ENCODE assay signal across 1 cellular context in genomic region chr17:38701504-38702165, GRCh38.
TF ChIP-seq lines count a peak whose summit lies in the region.

No MANE protein-coding gene starts in this region.

TF ChIP-seq in K562, 482 proteins besides CTCF, POLR2A, EP300 and RAD21 (continues in another document):
- TF ChIP-seq GTF2A2 (tag; IDR thresholded peaks at IDR 0.05) (no peak), HEY1 (CRISPR knock-in tag; IDR thresholded peaks at IDR 0.05; ENCODE audit: borderline replicate concordance) (no peak), SMC3 (conservative IDR thresholded peaks at IDR 0.05; ENCODE audit: insufficient read depth, low read depth, low read length) (no peak), TSC22D4 (tag; IDR thresholded peaks at IDR 0.05) (no peak), ZC3H8 (IDR thresholded peaks at IDR 0.05) (no peak), ATF7 (IDR thresholded peaks at IDR 0.05) (no peak; the same call in 1 of the 2 replicates), ELF1 (tag; IDR thresholded peaks at IDR 0.05) (no peak), LEF1 (IDR thresholded peaks at IDR 0.05) (no peak), CBX5 (IDR thresholded peaks at IDR 0.05; ENCODE audit: borderline replicate concordance, low read depth) (no peak), ZNF133 (CRISPR knock-in tag; IDR thresholded peaks at IDR 0.05) (no peak), USF1 (CRISPR knock-in tag; IDR thresholded peaks at IDR 0.05) (no peak), ZNF699 (CRISPR knock-in tag; IDR thresholded peaks at IDR 0.05; ENCODE audit: insufficient replicate concordance) (no peak), GABPB2 (CRISPR knock-in tag; conservative IDR thresholded peaks at IDR 0.05) (no peak), E4F1 (CRISPR knock-in tag; IDR thresholded peaks at IDR 0.05; ENCODE audit: borderline replicate concordance) (no peak), SNAPC5 (CRISPR knock-in tag; IDR thresholded peaks at IDR 0.05) (no peak), ZBTB8A (IDR thresholded peaks at IDR 0.05; ENCODE audit: partially characterized antibody) (no peak), ZNF23 (CRISPR knock-in tag; IDR thresholded peaks at IDR 0.05) (no peak), ZNF354B (CRISPR knock-in tag; IDR thresholded peaks at IDR 0.05) (no peak), HMGXB4 (CRISPR knock-in tag; IDR thresholded peaks at IDR 0.05) (no peak), BRD9 (IDR thresholded peaks at IDR 0.05; ENCODE audit: low read depth, partially characterized antibody) (no peak), PTBP1 (IDR thresholded peaks at IDR 0.05; ENCODE audit: low read depth, low read length) (no peak), YBX1 (IDR thresholded peaks at IDR 0.05) (no peak), ZBED1 (IDR thresholded peaks at IDR 0.05) (no peak), ZNF586 (CRISPR knock-in tag; conservative IDR thresholded peaks at IDR 0.05) (no peak), TEAD1 (CRISPR knock-in tag; IDR thresholded peaks at IDR 0.05) (no peak), SOX6 (IDR thresholded peaks at IDR 0.05) (no peak), STAG1 (CRISPR knock-in tag; IDR thresholded peaks at IDR 0.05; ENCODE audit: borderline replicate concordance) (no peak), NR3C1 (CRISPR knock-in tag; IDR thresholded peaks at IDR 0.05) (no peak), FOXK1 (CRISPR knock-in tag; IDR thresholded peaks at IDR 0.05; ENCODE audit: borderline replicate concordance) (no peak), POLR3A (IDR thresholded peaks at IDR 0.05; ENCODE audit: borderline replicate concordance, extremely low read depth, insufficient read depth, insufficient read length) (no peak), MYBL2 (IDR thresholded peaks at IDR 0.05; ENCODE audit: low read depth) (no peak), MYBL2 (CRISPR knock-in tag; IDR thresholded peaks at IDR 0.05; ENCODE audit: borderline replicate concordance) (no peak), CTBP1 (IDR thresholded peaks at IDR 0.05; ENCODE audit: borderline replicate concordance) (no peak), TCF7L2 (IDR thresholded peaks at IDR 0.05; ENCODE audit: low read depth, low read length) (no peak), ARID1B (IDR thresholded peaks at IDR 0.05) (peak; percentile 36; the same call in 1 of the 2 replicates), ZNF79 (CRISPR knock-in tag; IDR thresholded peaks at IDR 0.05; ENCODE audit: low read depth) (no peak), ZNF232 (CRISPR knock-in tag; IDR thresholded peaks at IDR 0.05) (no peak), BCLAF1 (IDR thresholded peaks at IDR 0.05; ENCODE audit: borderline replicate concordance in 1 of 2, control insufficient read depth in 1 of 2, low read depth in 2 of 2, low read length in 1 of 2) (no peak), E2F3 (CRISPR knock-in tag; IDR thresholded peaks at IDR 0.05) (no peak), KAT8 (IDR thresholded peaks at IDR 0.05; ENCODE audit: low read depth) (no peak), ZNF778 (CRISPR knock-in tag; IDR thresholded peaks at IDR 0.05) (no peak), ZNF639 (CRISPR knock-in tag; conservative IDR thresholded peaks at IDR 0.05 in 1 of 2, IDR thresholded peaks at IDR 0.05 in 1 of 2) (no peak), CBX3 (IDR thresholded peaks at IDR 0.05; ENCODE audit: borderline replicate concordance in 1 of 2, low read length in 2 of 2) (no peak), PPARD (CRISPR knock-in tag; IDR thresholded peaks at IDR 0.05) (no peak), JUNB (CRISPR knock-in tag; conservative IDR thresholded peaks at IDR 0.05) (no peak), HNRNPH1 (optimal IDR thresholded peaks at IDR 0.05; ENCODE audit: low read depth, low read length) (no peak)
- TF ChIP-seq, protein P1, sequence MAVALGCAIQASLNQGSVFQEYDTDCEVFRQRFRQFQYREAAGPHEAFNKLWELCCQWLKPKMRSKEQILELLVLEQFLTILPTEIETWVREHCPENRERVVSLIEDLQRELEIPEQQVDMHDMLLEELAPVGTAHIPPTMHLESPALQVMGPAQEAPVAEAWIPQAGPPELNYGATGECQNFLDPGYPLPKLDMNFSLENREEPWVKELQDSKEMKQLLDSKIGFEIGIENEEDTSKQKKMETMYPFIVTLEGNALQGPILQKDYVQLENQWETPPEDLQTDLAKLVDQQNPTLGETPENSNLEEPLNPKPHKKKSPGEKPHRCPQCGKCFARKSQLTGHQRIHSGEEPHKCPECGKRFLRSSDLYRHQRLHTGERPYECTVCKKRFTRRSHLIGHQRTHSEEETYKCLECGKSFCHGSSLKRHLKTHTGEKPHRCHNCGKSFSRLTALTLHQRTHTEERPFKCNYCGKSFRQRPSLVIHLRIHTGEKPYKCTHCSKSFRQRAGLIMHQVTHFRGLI (CRISPR knock-in tag; IDR thresholded peaks at IDR 0.05): no peak
- TF ChIP-seq, protein P2, sequence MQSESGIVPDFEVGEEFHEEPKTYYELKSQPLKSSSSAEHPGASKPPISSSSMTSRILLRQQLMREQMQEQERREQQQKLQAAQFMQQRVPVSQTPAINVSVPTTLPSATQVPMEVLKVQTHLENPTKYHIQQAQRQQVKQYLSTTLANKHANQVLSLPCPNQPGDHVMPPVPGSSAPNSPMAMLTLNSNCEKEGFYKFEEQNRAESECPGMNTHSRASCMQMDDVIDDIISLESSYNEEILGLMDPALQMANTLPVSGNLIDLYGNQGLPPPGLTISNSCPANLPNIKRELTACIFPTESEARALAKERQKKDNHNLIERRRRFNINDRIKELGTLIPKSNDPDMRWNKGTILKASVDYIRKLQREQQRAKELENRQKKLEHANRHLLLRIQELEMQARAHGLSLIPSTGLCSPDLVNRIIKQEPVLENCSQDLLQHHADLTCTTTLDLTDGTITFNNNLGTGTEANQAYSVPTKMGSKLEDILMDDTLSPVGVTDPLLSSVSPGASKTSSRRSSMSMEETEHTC (IDR thresholded peaks at IDR 0.05): no peak
- TF ChIP-seq, protein P3, sequence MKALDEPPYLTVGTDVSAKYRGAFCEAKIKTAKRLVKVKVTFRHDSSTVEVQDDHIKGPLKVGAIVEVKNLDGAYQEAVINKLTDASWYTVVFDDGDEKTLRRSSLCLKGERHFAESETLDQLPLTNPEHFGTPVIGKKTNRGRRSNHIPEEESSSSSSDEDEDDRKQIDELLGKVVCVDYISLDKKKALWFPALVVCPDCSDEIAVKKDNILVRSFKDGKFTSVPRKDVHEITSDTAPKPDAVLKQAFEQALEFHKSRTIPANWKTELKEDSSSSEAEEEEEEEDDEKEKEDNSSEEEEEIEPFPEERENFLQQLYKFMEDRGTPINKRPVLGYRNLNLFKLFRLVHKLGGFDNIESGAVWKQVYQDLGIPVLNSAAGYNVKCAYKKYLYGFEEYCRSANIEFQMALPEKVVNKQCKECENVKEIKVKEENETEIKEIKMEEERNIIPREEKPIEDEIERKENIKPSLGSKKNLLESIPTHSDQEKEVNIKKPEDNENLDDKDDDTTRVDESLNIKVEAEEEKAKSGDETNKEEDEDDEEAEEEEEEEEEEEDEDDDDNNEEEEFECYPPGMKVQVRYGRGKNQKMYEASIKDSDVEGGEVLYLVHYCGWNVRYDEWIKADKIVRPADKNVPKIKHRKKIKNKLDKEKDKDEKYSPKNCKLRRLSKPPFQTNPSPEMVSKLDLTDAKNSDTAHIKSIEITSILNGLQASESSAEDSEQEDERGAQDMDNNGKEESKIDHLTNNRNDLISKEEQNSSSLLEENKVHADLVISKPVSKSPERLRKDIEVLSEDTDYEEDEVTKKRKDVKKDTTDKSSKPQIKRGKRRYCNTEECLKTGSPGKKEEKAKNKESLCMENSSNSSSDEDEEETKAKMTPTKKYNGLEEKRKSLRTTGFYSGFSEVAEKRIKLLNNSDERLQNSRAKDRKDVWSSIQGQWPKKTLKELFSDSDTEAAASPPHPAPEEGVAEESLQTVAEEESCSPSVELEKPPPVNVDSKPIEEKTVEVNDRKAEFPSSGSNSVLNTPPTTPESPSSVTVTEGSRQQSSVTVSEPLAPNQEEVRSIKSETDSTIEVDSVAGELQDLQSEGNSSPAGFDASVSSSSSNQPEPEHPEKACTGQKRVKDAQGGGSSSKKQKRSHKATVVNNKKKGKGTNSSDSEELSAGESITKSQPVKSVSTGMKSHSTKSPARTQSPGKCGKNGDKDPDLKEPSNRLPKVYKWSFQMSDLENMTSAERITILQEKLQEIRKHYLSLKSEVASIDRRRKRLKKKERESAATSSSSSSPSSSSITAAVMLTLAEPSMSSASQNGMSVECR (CRISPR knock-in tag; IDR thresholded peaks at IDR 0.05): no peak
- TF ChIP-seq, protein P4, sequence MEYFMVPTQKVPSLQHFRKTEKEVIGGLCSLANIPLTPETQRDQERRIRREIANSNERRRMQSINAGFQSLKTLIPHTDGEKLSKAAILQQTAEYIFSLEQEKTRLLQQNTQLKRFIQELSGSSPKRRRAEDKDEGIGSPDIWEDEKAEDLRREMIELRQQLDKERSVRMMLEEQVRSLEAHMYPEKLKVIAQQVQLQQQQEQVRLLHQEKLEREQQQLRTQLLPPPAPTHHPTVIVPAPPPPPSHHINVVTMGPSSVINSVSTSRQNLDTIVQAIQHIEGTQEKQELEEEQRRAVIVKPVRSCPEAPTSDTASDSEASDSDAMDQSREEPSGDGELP (CRISPR knock-in tag; IDR thresholded peaks at IDR 0.05; ENCODE audit: borderline replicate concordance): peak; percentile 63
- TF ChIP-seq, protein P5, sequence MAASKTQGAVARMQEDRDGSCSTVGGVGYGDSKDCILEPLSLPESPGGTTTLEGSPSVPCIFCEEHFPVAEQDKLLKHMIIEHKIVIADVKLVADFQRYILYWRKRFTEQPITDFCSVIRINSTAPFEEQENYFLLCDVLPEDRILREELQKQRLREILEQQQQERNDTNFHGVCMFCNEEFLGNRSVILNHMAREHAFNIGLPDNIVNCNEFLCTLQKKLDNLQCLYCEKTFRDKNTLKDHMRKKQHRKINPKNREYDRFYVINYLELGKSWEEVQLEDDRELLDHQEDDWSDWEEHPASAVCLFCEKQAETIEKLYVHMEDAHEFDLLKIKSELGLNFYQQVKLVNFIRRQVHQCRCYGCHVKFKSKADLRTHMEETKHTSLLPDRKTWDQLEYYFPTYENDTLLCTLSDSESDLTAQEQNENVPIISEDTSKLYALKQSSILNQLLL (CRISPR knock-in tag; IDR thresholded peaks at IDR 0.05; ENCODE audit: borderline replicate concordance): no peak
